ENCODE assay signal across 15 cellular contexts in genomic region chr2:55887906-55888625, GRCh38. TPM values are rescaled to one million over a fixed set of nuclear protein-coding genes. Genes with fewer than 3 reads are reported as not detected.
DNase-seq lines count a peak whose midpoint lies in the region; ATAC-seq, FAIRE-seq and TF ChIP-seq lines count a peak whose summit lies in the region.
"Had no signal": no experiment of that assay in that cellular context is flagged by ENCODE, and none has a peak within 500 bp of the region (broad histone marks: within the 10 kb centered on the region; RNA-seq: fewer than 3 reads in every experiment).

No MANE protein-coding gene starts in this region.

- H3K4me3 Mint-ChIP-seq in stimulated activated naive CD8-positive, alpha-beta T cell treated with anti-CD3 and anti-CD28 coated beads, Interleukin-15, amount 100 ng/mL, for 72 hours, result no peak overlapping the region
- H3K4me3 Mint-ChIP-seq: H9 had no signal

- intact Hi-C loops in PC-3 (cut with micrococcal nuclease), result no loop called here
- intact Hi-C loops in sciatic nerve (cut with DNase I), result no loop called here
- intact Hi-C loops in testis (cut with DNase I; ENCODE audit: low total_unique reads), result no loop called here

- peaks cover 4% of the 10 kb centered on the region for H3F3A ChIP-seq in PC-3 (ENCODE audit: low read length, unreplicated experiment)

- no peaks in the 10 kb centered on the region for H4K20me1 ChIP-seq in PC-3 (ENCODE audit: low read length)

- H3K27me3 Mint-ChIP-seq in stimulated activated naive CD8-positive, alpha-beta T cell treated with anti-CD3 and anti-CD28 coated beads, Interleukin-15, amount 100 ng/mL, for 72 hours, result no peaks in the 10 kb centered on the region

- POLR2A ChIA-PET in PC-3 (lab: Charles Lee; ENCODE audit: unreplicated experiment), result no interaction called here

- no peaks in the 10 kb centered on the region for H3K27me3 ChIP-seq in PC-3 (ENCODE audit: low read length)
- H3K27me3 ChIP-seq in testis, result no peaks in the 10 kb centered on the region

- no peaks in the 10 kb centered on the region for H3K9me3 Mint-ChIP-seq in stimulated activated naive CD8-positive, alpha-beta T cell treated with anti-CD3 and anti-CD28 coated beads, Interleukin-15, amount 100 ng/mL, for 72 hours
- H3K9me3 Mint-ChIP-seq: H9 had no signal

- ATAC-seq in PC-3 (peak; percentile 61), sciatic nerve (peak; percentile 16), GM21390 (IDR thresholded peaks at IDR 0.05; ENCODE audit: unreplicated experiment) (no peak)
- ATAC-seq in stimulated activated naive CD8-positive, alpha-beta T cell treated with anti-CD3 and anti-CD28 coated beads, Interleukin-15, amount 100 ng/mL, for 72 hours, result no peak

- peak overlapping the region; percentile 23; the same call in 1 of the 2 replicates for H3K4me2 ChIP-seq in PC-3 (ENCODE audit: low read length)

- H3K36me3 ChIP-seq in PC-3 (ENCODE audit: low read depth, low read length), result no peaks in the 10 kb centered on the region
- H3K36me3 ChIP-seq in testis (ENCODE audit: low read depth, missing control alignments), result no peaks in the 10 kb centered on the region
- H3K36me3 ChIP-seq: lower lobe of right lung had no signal

- H3K9me3 ChIP-seq in PC-3 (ENCODE audit: low read length) (no peaks in the 10 kb centered on the region), testis (no peaks in the 10 kb centered on the region)
- H3K9me3 ChIP-seq: lower lobe of right lung had no signal

- no peaks in the 10 kb centered on the region for H3K79me2 ChIP-seq in PC-3 (ENCODE audit: low read length)

- DNase-seq in GM18507 (ENCODE audit: extremely low spot score, insufficient read length, low read depth) (no peak), PC-3 (peak; percentile 61), epithelial cell of prostate (ENCODE audit: low read depth, low spot score) (peak; percentile 72), sciatic nerve (ENCODE audit: low spot score) (no peak), testis (no peak)
- no peak for DNase-seq in stimulated activated naive CD8-positive, alpha-beta T cell treated with anti-CD3 and anti-CD28 coated beads, Interleukin-15, amount 100 ng/mL, for 72 hours
- no peak for DNase-seq in activated CD4-positive, alpha-beta T cell treated with anti-CD3 and anti-CD28 coated beads, Interleukin-2, amount 50 U/mL, for 4 hours
- DNase-seq: activated CD4-positive, alpha-beta T cell treated with anti-CD3 and anti-CD28 coated beads for 48 hours; activated naive CD4-positive, alpha-beta T cell; DMS153; H9; lower lobe of right lung; NCI-H1694 treated with DMSO at 0.1 percent for 48 hours; SHP77 had no signal

- H3K9ac ChIP-seq in PC-3 (ENCODE audit: low read length), result no peak overlapping the region

- H3K4me1 Mint-ChIP-seq in stimulated activated naive CD8-positive, alpha-beta T cell treated with anti-CD3 and anti-CD28 coated beads, Interleukin-15, amount 100 ng/mL, for 72 hours, result no peaks in the 10 kb centered on the region

- H3K4me1 ChIP-seq in PC-3 (ENCODE audit: insufficient read depth, low read length) (peaks cover 47% of the 10 kb centered on the region), testis (peaks cover 4% of the 10 kb centered on the region)

- CTCF ChIA-PET in PC-3 (lab: Charles Lee), result interaction anchor here (0.6 kb wide), 1 partner anchor 1720 kb away, joined by 3 read pairs; no protein-coding TSS in a partner anchor

- H3K27ac ChIP-seq in PC-3 (ENCODE audit: low read length) (peak overlapping the region; percentile 13; the same call in 1 of the 2 replicates), epithelial cell of prostate (peak overlapping the region; percentile 87), testis (no peak overlapping the region)
- H3K27ac ChIP-seq: lower lobe of right lung had no signal

- H2AFZ ChIP-seq in PC-3 (ENCODE audit: low read length), result no peak overlapping the region

- peak; percentile 24 for FAIRE-seq in GM18507 (lab: Jason Lieb, UNC)

- TF ChIP-seq CTCF in PC-3 (conservative IDR thresholded peaks at IDR 0.05; ENCODE audit: low read depth, low read length) (no peak), testis (IDR thresholded peaks at IDR 0.05) (no peak)

- no TSS peak for BruUV-seq in PC-3 (replicated peaks; lab: Mats Ljungman, UMichigan)

- H3K27ac Mint-ChIP-seq in stimulated activated naive CD8-positive, alpha-beta T cell treated with anti-CD3 and anti-CD28 coated beads, Interleukin-15, amount 100 ng/mL, for 72 hours, result no peak overlapping the region

- no peaks in the 10 kb centered on the region for H3K9me2 ChIP-seq in PC-3 (replicated peaks; ENCODE audit: low read length)

- TF ChIP-seq POLR2A in testis (IDR thresholded peaks at IDR 0.05), result no peak

- no peak overlapping the region for H3K4me3 ChIP-seq in PC-3 (ENCODE audit: low read length)
- no peak overlapping the region for H3K4me3 ChIP-seq in testis
- H3K4me3 ChIP-seq: lower lobe of right lung had no signal

- 76 to 80% methylated on average over 7 of the region's 7 CpGs for WGBS in testis, 2 donors

RNA-seq across cellular contexts. Expression of gene EFEMP1, which starts 35.5 kb away (rescaled TPM):
- total RNA-seq in PC-3 (2014; rRNA removed) (52.0 and 59.6 TPM in 2 replicates), sciatic nerve (139 TPM), testis (1 to 10 TPM; 2.4 to 8.6 TPM)
- 74.0 TPM for polyA plus RNA-seq in testis (ENCODE audit: insufficient read depth, low read depth, low replicate concordance)

Comparison
In these comparisons a context has a peak if more than half of its experiments do, and no peak if none do; other contexts are left out.
1. DNase-seq: peak in PC-3 (single experiment) and epithelial cell of prostate (single experiment); none in GM18507 (single experiment), sciatic nerve (single experiment), stimulated activated naive CD8-positive, alpha-beta T cell treated with anti-CD3 and anti-CD28 coated beads, Interleukin-15, amount 100 ng/mL, for 72 hours (0 of 2), activated CD4-positive, alpha-beta T cell treated with anti-CD3 and anti-CD28 coated beads, Interleukin-2, amount 50 U/mL, for 4 hours (0 of 2) and testis (single experiment).
2. ATAC-seq: peak in PC-3 (single experiment) and sciatic nerve (single experiment); none in stimulated activated naive CD8-positive, alpha-beta T cell treated with anti-CD3 and anti-CD28 coated beads, Interleukin-15, amount 100 ng/mL, for 72 hours (single experiment) and GM21390 (single experiment).
3. H3K27ac ChIP-seq: peak in PC-3 (single experiment) and epithelial cell of prostate (single experiment); none in testis (0 of 2).